In genomic region chr4:136106753-136107152, GRCh38 we compare ENCODE assay signal across 24 cellular contexts.
DNase-seq lines count a peak whose midpoint lies in the region; ATAC-seq and TF ChIP-seq lines count a peak whose summit lies in the region.
"Had no signal": no experiment of that assay in that cellular context is flagged by ENCODE, and none has a peak within 500 bp of the region (broad histone marks: within the 10 kb centered on the region; RNA-seq: fewer than 3 reads in every experiment).

No MANE protein-coding gene starts in this region.

- H3K27ac Mint-ChIP-seq in HFFc6, result no peak overlapping the region
- H3K27ac Mint-ChIP-seq in activated naive CD4-positive, alpha-beta T cell treated with anti-CD3 and anti-CD28 coated beads, Interleukin-2, amount 50 U/mL, for 72 hours, result no peak overlapping the region
- H3K27ac Mint-ChIP-seq: CD4-positive, CD25-positive, alpha-beta regulatory T cell; IgD-negative memory B cell; T-helper 17 cell had no signal

- POLR2A ChIA-PET in A673 (lab: Charles Lee; ENCODE audit: low non-redundant PET), result no interaction called here

- no peaks in the 10 kb centered on the region for H3K27me3 Mint-ChIP-seq in HFFc6 (ENCODE audit: insufficient read depth)
- H3K27me3 Mint-ChIP-seq: CD4-positive, CD25-positive, alpha-beta regulatory T cell; IgD-negative memory B cell; T-helper 17 cell had no signal

- CTCF ChIA-PET in A673 (lab: Charles Lee), result no interaction called here

- DNase-seq in A673 (ENCODE audit: low spot score), result peak; percentile 51
- DNase-seq in H7, result peak; percentile 2
- DNase-seq in SK-N-DZ (ENCODE audit: low spot score), result peak; percentile 20
- peak; percentile 7 for DNase-seq in iPS-NIHi7 (ENCODE audit: extremely low spot score)
- no peak for DNase-seq in HFFc6
- DNase-seq in Peyer's patch, result no peak
- DNase-seq in activated naive CD4-positive, alpha-beta T cell treated with anti-CD3 and anti-CD28 coated beads, Interleukin-2, amount 50 U/mL, for 72 hours (ENCODE audit: low spot score in 2 of 2), result no peak
- DNase-seq: CD4-positive, CD25-positive, alpha-beta regulatory T cell; GOT3; NCI-H1048; NCI-H1417 treated with DMSO at 0.1 percent for 48 hours; NCI-H1694 treated with DMSO at 0.1 percent for 48 hours; NCI-H2081; NCI-H446 treated with DMSO at 0.1 percent for 48 hours; NCI-H526 treated with DMSO at 0.1 percent for 48 hours; SHP77 treated with DMSO at 0.1 percent for 48 hours; SW 1271; T-helper 17 cell had no signal

- H3K4me1 Mint-ChIP-seq in HFFc6 (ENCODE audit: low read depth), result no peaks in the 10 kb centered on the region
- H3K4me1 Mint-ChIP-seq: CD4-positive, CD25-positive, alpha-beta regulatory T cell; IgD-negative memory B cell; T-helper 17 cell had no signal

- TF ChIP-seq CTCF in A673 (conservative IDR thresholded peaks at IDR 0.05; ENCODE audit: low read depth, low read length), result no peak
- no peak for TF ChIP-seq CTCF in HFFc6 (IDR thresholded peaks at IDR 0.05)
- TF ChIP-seq CTCF in Peyer's patch (IDR thresholded peaks at IDR 0.05), result no peak

- H3K36me3 ChIP-seq in A673 (ENCODE audit: insufficient read depth, low read length, poor library complexity, severe bottlenecking) (no peaks in the 10 kb centered on the region), H7 (replicated peaks; ENCODE audit: control insufficient read depth, insufficient read depth, low read length) (no peaks in the 10 kb centered on the region), Peyer's patch (no peaks in the 10 kb centered on the region)
- H3K36me3 ChIP-seq: BLaER1 had no signal

- ATAC-seq in activated naive CD4-positive, alpha-beta T cell treated with anti-CD3 and anti-CD28 coated beads, Interleukin-2, amount 50 U/mL, for 72 hours, result no peak
- ATAC-seq: Panc1, T-helper 17 cell had no signal

- no peaks in the 10 kb centered on the region for H3K27me3 ChIP-seq in A673 (replicated peaks; ENCODE audit: insufficient read depth, low read depth, low read length, poor library complexity)
- no peaks in the 10 kb centered on the region for H3K27me3 ChIP-seq in H7 (ENCODE audit: control insufficient read depth, insufficient read depth, low read length)
- no peaks in the 10 kb centered on the region for H3K27me3 ChIP-seq in Peyer's patch
- H3K27me3 ChIP-seq: BLaER1 had no signal

- H3K9me3 ChIP-seq in A673 (ENCODE audit: low read depth, low read length, poor library complexity, severe bottlenecking) (no peaks in the 10 kb centered on the region), Peyer's patch (no peaks in the 10 kb centered on the region)
- H3K9me3 ChIP-seq: BLaER1 had no signal

- intact Hi-C loops in A673 (cut with micrococcal nuclease; ENCODE audit: unreplicated experiment), result no loop called here

- BruUV-seq in A673 (replicated peaks; lab: Mats Ljungman, UMichigan), result no TSS peak

- no peak for TF ChIP-seq POLR2A in Peyer's patch (IDR thresholded peaks at IDR 0.05)

- H3K4me1 ChIP-seq in A673 (ENCODE audit: insufficient read depth, low read length, poor library complexity, severe bottlenecking) (peaks cover 8% of the 10 kb centered on the region), Peyer's patch (no peaks in the 10 kb centered on the region)
- H3K4me1 ChIP-seq: BLaER1 had no signal

- no peaks in the 10 kb centered on the region for H3K36me3 Mint-ChIP-seq in HFFc6 (ENCODE audit: low read depth)
- no peaks in the 10 kb centered on the region for H3K36me3 Mint-ChIP-seq in activated naive CD4-positive, alpha-beta T cell treated with anti-CD3 and anti-CD28 coated beads, Interleukin-2, amount 50 U/mL, for 72 hours
- H3K36me3 Mint-ChIP-seq: CD4-positive, CD25-positive, alpha-beta regulatory T cell; IgD-negative memory B cell had no signal

- H3K27ac ChIP-seq in A673 (ENCODE audit: low read depth, low read length, poor library complexity, severe bottlenecking) (no peak overlapping the region), Peyer's patch (no peak overlapping the region)
- H3K27ac ChIP-seq: BLaER1, HL-60, KMS-11, SK-N-MC had no signal

- peaks cover 5% of the 10 kb centered on the region; the same call in 1 of the 2 replicates for H3K9me3 Mint-ChIP-seq in HFFc6
- H3K9me3 Mint-ChIP-seq in activated naive CD4-positive, alpha-beta T cell treated with anti-CD3 and anti-CD28 coated beads, Interleukin-2, amount 50 U/mL, for 72 hours, result no peaks in the 10 kb centered on the region

- no peak overlapping the region for H3K4me3 ChIP-seq in A673 (ENCODE audit: low read depth, low read length, poor library complexity, severe bottlenecking)
- no peak overlapping the region for H3K4me3 ChIP-seq in H7 (ENCODE audit: insufficient read depth, low read depth, low read length)
- no peak overlapping the region for H3K4me3 ChIP-seq in Peyer's patch
- H3K4me3 ChIP-seq: BLaER1, SK-N-MC had no signal

- H3K4me3 Mint-ChIP-seq in HFFc6, result no peak overlapping the region
- H3K4me3 Mint-ChIP-seq: CD4-positive, CD25-positive, alpha-beta regulatory T cell; IgD-negative memory B cell; T-helper 17 cell had no signal

Comparison
In these comparisons a context has a peak if more than half of its experiments do, and no peak if none do; other contexts are left out.
1. DNase-seq: peak in A673 (single experiment), H7 (single experiment), SK-N-DZ (single experiment) and iPS-NIHi7 (single experiment); none in HFFc6 (single experiment), Peyer's patch (0 of 3) and activated naive CD4-positive, alpha-beta T cell treated with anti-CD3 and anti-CD28 coated beads, Interleukin-2, amount 50 U/mL, for 72 hours (0 of 2).